ENCODE assay signal across 18 cellular contexts in genomic region chr15:88799341-88799740, GRCh38. TPM values are rescaled to one million over a fixed set of nuclear protein-coding genes. Genes with fewer than 3 reads are reported as not detected.
DNase-seq lines count a peak whose midpoint lies in the region; ATAC-seq and TF ChIP-seq lines count a peak whose summit lies in the region.
"Had no signal": no experiment of that assay in that cellular context is flagged by ENCODE, and none has a peak within 500 bp of the region (broad histone marks: within the 10 kb centered on the region; RNA-seq: fewer than 3 reads in every experiment).

No MANE protein-coding gene starts in this region.

- no peaks in the 10 kb centered on the region for H3K9me3 Mint-ChIP-seq in chondrocyte (ENCODE audit: low read depth)
- H3K9me3 Mint-ChIP-seq: CD4-positive, alpha-beta memory T cell had no signal

- DNase-seq in HT1080 (ENCODE audit: low read depth): peak; percentile 23
- DNase-seq in chondrocyte (ENCODE audit: low spot score): peak; percentile 47
- DNase-seq in mesenteric fat pad (ENCODE audit: low spot score): peak; percentile 82
- no peak for DNase-seq in pons (ENCODE audit: low spot score)
- DNase-seq: C1 segment of cervical spinal cord; Calu3; CD4-positive, alpha-beta memory T cell; COR-L47; DMS53; DMS79 treated with DMSO at 0.1 percent for 48 hours; GF-D8 had no signal

- H3K4me3 Mint-ChIP-seq in chondrocyte (ENCODE audit: unreplicated experiment): no peak overlapping the region
- H3K4me3 Mint-ChIP-seq: CD4-positive, alpha-beta memory T cell; GM23338 had no signal

- H3K4me1 Mint-ChIP-seq in chondrocyte (ENCODE audit: low read depth): peaks cover 28% of the 10 kb centered on the region

- ATAC-seq in GM19324 (IDR thresholded peaks at IDR 0.05; ENCODE audit: low FRiP score, unreplicated experiment) (no peak), GM19455 (IDR thresholded peaks at IDR 0.05; ENCODE audit: unreplicated experiment) (no peak)
- ATAC-seq: GM23338 had no signal

- TF ChIP-seq CTCF in chondrocyte (IDR thresholded peaks at IDR 0.05): no peak

- peaks cover 6% of the 10 kb centered on the region for H3K36me3 Mint-ChIP-seq in chondrocyte (ENCODE audit: low read depth)
- H3K36me3 Mint-ChIP-seq: CD4-positive, alpha-beta memory T cell had no signal

- peaks cover 16% of the 10 kb centered on the region for H3K27me3 Mint-ChIP-seq in chondrocyte (ENCODE audit: low read depth)

- no peak overlapping the region for H3K27ac Mint-ChIP-seq in chondrocyte (ENCODE audit: unreplicated experiment)
- H3K27ac Mint-ChIP-seq: CD4-positive, alpha-beta memory T cell; GM23338 had no signal

RNA-seq across cellular contexts. Expression of gene ACAN, which starts 3.9 kb away (rescaled TPM):
- 0.27 and 0.37 TPM in 2 replicates for total RNA-seq in HT1080 (2014; rRNA removed; shearing (Covaris generic))
- 0.02 TPM in 1 of 2 replicates, not detected in the other for polyA plus RNA-seq in HT1080 (2015; cell fraction: cytosol; rRNA removed)
- not detected in 2 replicates for polyA plus RNA-seq in HT1080 (2015; cell fraction: nucleus; rRNA removed)
- total RNA-seq in chondrocyte: 21.5 to 176 TPM (median 171 TPM) in 3 replicates
- total RNA-seq in mesenteric fat pad: 1.4 TPM
- total RNA-seq: A172; A673; Calu3; CD4-positive, alpha-beta memory T cell; Daoy; G401 had no signal
